Comparison of ENCODE assay signal across 1 cellular context in the genomic region with DNA sequence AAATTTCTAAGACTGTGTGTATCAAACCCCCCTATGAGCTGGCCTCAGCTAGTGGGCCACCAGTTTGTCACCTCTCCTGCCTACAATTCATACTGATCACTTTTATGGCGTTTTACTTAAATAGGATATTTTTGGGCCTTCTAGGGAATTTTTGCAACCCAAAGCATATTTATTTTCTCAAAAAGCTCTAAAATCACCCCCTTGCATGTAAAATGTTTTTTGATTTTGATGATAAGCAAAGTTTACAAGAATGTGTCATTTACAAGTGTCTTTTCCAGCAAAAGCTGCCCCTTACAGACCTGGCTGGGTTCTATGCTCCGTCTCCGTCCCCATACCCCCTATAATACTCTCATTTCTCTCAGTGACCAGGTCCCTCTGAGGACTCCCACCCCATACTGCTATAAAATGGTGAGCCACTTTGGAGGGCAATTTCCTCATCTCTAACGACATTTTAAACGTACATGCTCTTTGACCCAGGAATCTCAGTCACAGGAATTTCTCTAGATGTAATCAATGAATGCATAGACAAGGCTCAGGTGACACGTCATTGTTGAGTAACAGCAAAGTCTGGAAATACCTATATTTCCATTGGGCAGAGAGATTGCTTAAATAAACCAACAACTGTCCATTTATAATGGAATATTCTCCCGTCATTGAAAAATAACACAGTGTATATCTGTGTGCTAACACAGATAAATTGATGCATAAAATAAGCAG.
A peak's percentile ranks its signal among the peaks of the same experiment; 100 is the strongest.
TF ChIP-seq lines count a peak whose summit lies in the region.

No MANE protein-coding gene starts in this region.

TF ChIP-seq in HepG2, 621 proteins besides CTCF, POLR2A, EP300 and RAD21 (continued from another document and continues in another):
- TF ChIP-seq CEBPB (IDR thresholded peaks at IDR 0.05; ENCODE audit: borderline replicate concordance, low read depth, low read length) (peak; percentile 86), SSRP1 (CRISPR knock-in tag; IDR thresholded peaks at IDR 0.05) (no peak), ZNF564 (CRISPR knock-in tag; IDR thresholded peaks at IDR 0.05) (no peak), ZNF329 (CRISPR knock-in tag; IDR thresholded peaks at IDR 0.05; ENCODE audit: low read depth) (no peak), ZNF501 (CRISPR knock-in tag; IDR thresholded peaks at IDR 0.05) (no peak), TSC22D2 (CRISPR knock-in tag; IDR thresholded peaks at IDR 0.05; ENCODE audit: borderline replicate concordance) (no peak), ATRX (CRISPR knock-in tag; IDR thresholded peaks at IDR 0.05; ENCODE audit: borderline replicate concordance) (no peak), PATZ1 (CRISPR knock-in tag; IDR thresholded peaks at IDR 0.05) (peak; percentile 17; the same call in 1 of the 2 replicates), ZSCAN12 (CRISPR knock-in tag; IDR thresholded peaks at IDR 0.05) (no peak), FOSL1 (CRISPR knock-in tag; IDR thresholded peaks at IDR 0.05; ENCODE audit: borderline replicate concordance) (no peak), SIX1 (CRISPR knock-in tag; IDR thresholded peaks at IDR 0.05; ENCODE audit: borderline replicate concordance) (peak; percentile 71; the same call in 1 of the 2 replicates), ASH2L (IDR thresholded peaks at IDR 0.05; ENCODE audit: insufficient read length, low read depth, low read length) (no peak), ZNF83 (CRISPR knock-in tag; IDR thresholded peaks at IDR 0.05; ENCODE audit: borderline replicate concordance) (no peak), NR1H2 (CRISPR knock-in tag; IDR thresholded peaks at IDR 0.05; ENCODE audit: borderline replicate concordance, low read depth) (no peak), ZNF883 (CRISPR knock-in tag; IDR thresholded peaks at IDR 0.05; ENCODE audit: not compliant biosample characterization) (no peak), ZFP62 (CRISPR knock-in tag; IDR thresholded peaks at IDR 0.05) (no peak), ZIK1 (CRISPR knock-in tag; IDR thresholded peaks at IDR 0.05; ENCODE audit: borderline replicate concordance, low read depth) (no peak), ADNP (CRISPR knock-in tag; IDR thresholded peaks at IDR 0.05) (no peak), ZBTB21 (CRISPR knock-in tag; IDR thresholded peaks at IDR 0.05) (peak; percentile 94), SNRNP70 (IDR thresholded peaks at IDR 0.05; ENCODE audit: low read depth, low read length) (no peak), ZFP41 (CRISPR knock-in tag; IDR thresholded peaks at IDR 0.05; ENCODE audit: borderline replicate concordance) (no peak), STAG1 (CRISPR knock-in tag; IDR thresholded peaks at IDR 0.05) (no peak), CREM (IDR thresholded peaks at IDR 0.05) (peak; percentile 82; the same call in 1 of the 2 replicates), CREM (CRISPR knock-in tag; IDR thresholded peaks at IDR 0.05) (no peak), SETDB1 (CRISPR knock-in tag; IDR thresholded peaks at IDR 0.05; ENCODE audit: borderline replicate concordance) (no peak), TCF12 (IDR thresholded peaks at IDR 0.05) (no peak), TCF12 (CRISPR knock-in tag; IDR thresholded peaks at IDR 0.05) (no peak), ZNF558 (CRISPR knock-in tag; IDR thresholded peaks at IDR 0.05; ENCODE audit: borderline replicate concordance) (no peak), ZNF160 (CRISPR knock-in tag; IDR thresholded peaks at IDR 0.05) (no peak), JDP2 (CRISPR knock-in tag; IDR thresholded peaks at IDR 0.05; ENCODE audit: borderline replicate concordance) (no peak), HOXA5 (CRISPR knock-in tag; IDR thresholded peaks at IDR 0.05) (no peak), ZNF468 (CRISPR knock-in tag; IDR thresholded peaks at IDR 0.05) (no peak), MXD1 (CRISPR knock-in tag; IDR thresholded peaks at IDR 0.05) (no peak), ZNF225 (CRISPR knock-in tag; IDR thresholded peaks at IDR 0.05) (no peak), ZFP1 (CRISPR knock-in tag; IDR thresholded peaks at IDR 0.05) (no peak), ZNF768 (CRISPR knock-in tag; IDR thresholded peaks at IDR 0.05) (no peak), ATF7 (IDR thresholded peaks at IDR 0.05) (peak; percentile 63; the same call in 1 of the 2 replicates), ATF7 (CRISPR knock-in tag; IDR thresholded peaks at IDR 0.05) (no peak), ZNF496 (CRISPR knock-in tag; IDR thresholded peaks at IDR 0.05; ENCODE audit: insufficient replicate concordance) (no peak), ZNF615 (CRISPR knock-in tag; IDR thresholded peaks at IDR 0.05; ENCODE audit: borderline replicate concordance) (no peak), PBX2 (CRISPR knock-in tag; IDR thresholded peaks at IDR 0.05) (no peak), MZF1 (CRISPR knock-in tag; IDR thresholded peaks at IDR 0.05; ENCODE audit: borderline replicate concordance) (no peak), ISX (CRISPR knock-in tag; conservative IDR thresholded peaks at IDR 0.05) (no peak), DMAP1 (CRISPR knock-in tag; IDR thresholded peaks at IDR 0.05) (peak; percentile 34; the same call in 1 of the 2 replicates), RARG (CRISPR knock-in tag; IDR thresholded peaks at IDR 0.05; ENCODE audit: low read depth) (no peak), GRHL1 (CRISPR knock-in tag; conservative IDR thresholded peaks at IDR 0.05) (no peak), E2F2 (CRISPR knock-in tag; IDR thresholded peaks at IDR 0.05; ENCODE audit: borderline replicate concordance) (no peak), DNMT1 (CRISPR knock-in tag; IDR thresholded peaks at IDR 0.05) (no peak), ZNF567 (CRISPR knock-in tag; IDR thresholded peaks at IDR 0.05; ENCODE audit: borderline replicate concordance) (no peak), MBNL3 (CRISPR knock-in tag; conservative IDR thresholded peaks at IDR 0.05) (no peak), RORA (CRISPR knock-in tag; IDR thresholded peaks at IDR 0.05) (no peak), HES4 (CRISPR knock-in tag; IDR thresholded peaks at IDR 0.05; ENCODE audit: borderline replicate concordance) (no peak), ZFYVE20 (CRISPR knock-in tag; IDR thresholded peaks at IDR 0.05; ENCODE audit: borderline replicate concordance, low read depth) (no peak), SALL1 (CRISPR knock-in tag; IDR thresholded peaks at IDR 0.05) (peak; percentile 36; the same call in 1 of the 2 replicates)
- TF ChIP-seq, protein P1, sequence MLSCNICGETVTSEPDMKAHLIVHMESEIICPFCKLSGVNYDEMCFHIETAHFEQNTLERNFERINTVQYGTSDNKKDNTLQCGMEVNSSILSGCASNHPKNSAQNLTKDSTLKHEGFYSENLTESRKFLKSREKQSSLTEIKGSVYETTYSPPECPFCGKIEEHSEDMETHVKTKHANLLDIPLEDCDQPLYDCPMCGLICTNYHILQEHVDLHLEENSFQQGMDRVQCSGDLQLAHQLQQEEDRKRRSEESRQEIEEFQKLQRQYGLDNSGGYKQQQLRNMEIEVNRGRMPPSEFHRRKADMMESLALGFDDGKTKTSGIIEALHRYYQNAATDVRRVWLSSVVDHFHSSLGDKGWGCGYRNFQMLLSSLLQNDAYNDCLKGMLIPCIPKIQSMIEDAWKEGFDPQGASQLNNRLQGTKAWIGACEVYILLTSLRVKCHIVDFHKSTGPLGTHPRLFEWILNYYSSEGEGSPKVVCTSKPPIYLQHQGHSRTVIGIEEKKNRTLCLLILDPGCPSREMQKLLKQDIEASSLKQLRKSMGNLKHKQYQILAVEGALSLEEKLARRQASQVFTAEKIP (CRISPR knock-in tag; IDR thresholded peaks at IDR 0.05; ENCODE audit: borderline replicate concordance): no peak
- TF ChIP-seq, protein P2, sequence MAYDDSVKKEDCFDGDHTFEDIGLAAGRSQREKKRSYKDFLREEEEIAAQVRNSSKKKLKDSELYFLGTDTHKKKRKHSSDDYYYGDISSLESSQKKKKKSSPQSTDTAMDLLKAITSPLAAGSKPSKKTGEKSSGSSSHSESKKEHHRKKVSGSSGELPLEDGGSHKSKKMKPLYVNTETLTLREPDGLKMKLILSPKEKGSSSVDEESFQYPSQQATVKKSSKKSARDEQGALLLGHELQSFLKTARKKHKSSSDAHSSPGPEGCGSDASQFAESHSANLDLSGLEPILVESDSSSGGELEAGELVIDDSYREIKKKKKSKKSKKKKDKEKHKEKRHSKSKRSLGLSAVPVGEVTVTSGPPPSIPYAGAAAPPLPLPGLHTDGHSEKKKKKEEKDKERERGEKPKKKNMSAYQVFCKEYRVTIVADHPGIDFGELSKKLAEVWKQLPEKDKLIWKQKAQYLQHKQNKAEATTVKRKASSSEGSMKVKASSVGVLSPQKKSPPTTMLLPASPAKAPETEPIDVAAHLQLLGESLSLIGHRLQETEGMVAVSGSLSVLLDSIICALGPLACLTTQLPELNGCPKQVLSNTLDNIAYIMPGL (CRISPR knock-in tag; IDR thresholded peaks at IDR 0.05; ENCODE audit: borderline replicate concordance in 1 of 2, low read depth in 1 of 2): no peak
- TF ChIP-seq, protein P3, sequence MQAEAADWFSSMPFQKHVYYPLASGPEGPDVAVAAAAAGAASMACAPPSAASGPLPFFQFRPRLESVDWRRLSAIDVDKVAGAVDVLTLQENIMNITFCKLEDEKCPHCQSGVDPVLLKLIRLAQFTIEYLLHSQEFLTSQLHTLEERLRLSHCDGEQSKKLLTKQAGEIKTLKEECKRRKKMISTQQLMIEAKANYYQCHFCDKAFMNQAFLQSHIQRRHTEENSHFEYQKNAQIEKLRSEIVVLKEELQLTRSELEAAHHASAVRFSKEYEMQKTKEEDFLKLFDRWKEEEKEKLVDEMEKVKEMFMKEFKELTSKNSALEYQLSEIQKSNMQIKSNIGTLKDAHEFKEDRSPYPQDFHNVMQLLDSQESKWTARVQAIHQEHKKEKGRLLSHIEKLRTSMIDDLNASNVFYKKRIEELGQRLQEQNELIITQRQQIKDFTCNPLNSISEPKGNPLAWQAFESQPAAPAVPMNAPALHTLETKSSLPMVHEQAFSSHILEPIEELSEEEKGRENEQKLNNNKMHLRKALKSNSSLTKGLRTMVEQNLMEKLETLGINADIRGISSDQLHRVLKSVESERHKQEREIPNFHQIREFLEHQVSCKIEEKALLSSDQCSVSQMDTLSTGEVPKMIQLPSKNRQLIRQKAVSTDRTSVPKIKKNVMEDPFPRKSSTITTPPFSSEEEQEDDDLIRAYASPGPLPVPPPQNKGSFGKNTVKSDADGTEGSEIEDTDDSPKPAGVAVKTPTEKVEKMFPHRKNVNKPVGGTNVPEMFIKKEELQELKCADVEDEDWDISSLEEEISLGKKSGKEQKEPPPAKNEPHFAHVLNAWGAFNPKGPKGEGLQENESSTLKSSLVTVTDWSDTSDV (CRISPR knock-in tag; IDR thresholded peaks at IDR 0.05): no peak
- TF ChIP-seq, protein P4, sequence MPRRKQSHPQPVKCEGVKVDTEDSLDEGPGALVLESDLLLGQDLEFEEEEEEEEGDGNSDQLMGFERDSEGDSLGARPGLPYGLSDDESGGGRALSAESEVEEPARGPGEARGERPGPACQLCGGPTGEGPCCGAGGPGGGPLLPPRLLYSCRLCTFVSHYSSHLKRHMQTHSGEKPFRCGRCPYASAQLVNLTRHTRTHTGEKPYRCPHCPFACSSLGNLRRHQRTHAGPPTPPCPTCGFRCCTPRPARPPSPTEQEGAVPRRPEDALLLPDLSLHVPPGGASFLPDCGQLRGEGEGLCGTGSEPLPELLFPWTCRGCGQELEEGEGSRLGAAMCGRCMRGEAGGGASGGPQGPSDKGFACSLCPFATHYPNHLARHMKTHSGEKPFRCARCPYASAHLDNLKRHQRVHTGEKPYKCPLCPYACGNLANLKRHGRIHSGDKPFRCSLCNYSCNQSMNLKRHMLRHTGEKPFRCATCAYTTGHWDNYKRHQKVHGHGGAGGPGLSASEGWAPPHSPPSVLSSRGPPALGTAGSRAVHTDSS (CRISPR knock-in tag; conservative IDR thresholded peaks at IDR 0.05): no peak
